In the genomic region with DNA sequence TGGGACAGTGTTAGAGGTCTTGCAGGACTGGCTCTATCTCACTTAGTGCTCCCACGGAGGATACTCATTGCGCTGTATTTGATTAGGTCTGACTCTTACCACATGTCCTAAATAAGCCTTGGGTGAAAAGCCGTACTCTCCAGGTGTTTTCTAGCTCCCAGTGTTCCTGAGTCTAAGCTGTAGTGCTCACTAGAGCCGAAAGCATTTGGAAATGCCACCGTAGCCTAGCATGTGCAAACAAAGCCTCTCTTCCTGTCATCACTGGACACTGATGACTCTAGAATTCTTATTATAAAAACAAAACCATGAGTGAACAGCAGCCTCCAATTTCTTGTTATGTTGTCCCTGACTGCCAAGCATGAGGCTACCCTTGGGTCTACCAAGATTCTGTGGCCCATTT, we compare ENCODE assay signal across 16 cellular contexts.
DNase-seq lines count a peak whose midpoint lies in the region; ATAC-seq, FAIRE-seq and TF ChIP-seq lines count a peak whose summit lies in the region.
"Had no signal": no experiment of that assay in that cellular context is flagged by ENCODE, and none has a peak within 500 bp of the region (broad histone marks: within the 10 kb centered on the region; RNA-seq: fewer than 3 reads in every experiment).

No MANE protein-coding gene starts in this region.

- TF ChIP-seq CTCF in bronchial epithelial cell (IDR thresholded peaks at IDR 0.05; ENCODE audit: insufficient read depth, low read length, severe bottlenecking) (no peak), cardiac muscle cell (IDR thresholded peaks at IDR 0.05; ENCODE audit: low read depth, low read length) (no peak)

- H3K27me3 ChIP-seq in bronchial epithelial cell (ENCODE audit: control insufficient read depth, insufficient read depth, low read length) (no peaks in the 10 kb centered on the region), cardiac muscle cell (no peaks in the 10 kb centered on the region)

- H3K27ac ChIP-seq in cardiac muscle cell: peak overlapping the region; percentile 53
- H3K27ac ChIP-seq: A549 had no signal

- no peak overlapping the region for H3K4me3 ChIP-seq in bronchial epithelial cell (ENCODE audit: low read depth, low read length)
- no peak overlapping the region for H3K4me3 ChIP-seq in cardiac muscle cell
- H3K4me3 ChIP-seq: A549, HAP-1 had no signal

- ATAC-seq in left ventricle myocardium superior (peak; percentile 42), GM21786 (IDR thresholded peaks at IDR 0.05; ENCODE audit: unreplicated experiment) (no peak), HG03571 (IDR thresholded peaks at IDR 0.05; ENCODE audit: unreplicated experiment) (no peak)
- no peak for ATAC-seq in stimulated activated naive CD8-positive, alpha-beta T cell treated with anti-CD3 and anti-CD28 coated beads, Interleukin-15, Interleukin-2, amounts not matched to agents 100 U/mL and 50 U/mL, for 24 hours
- ATAC-seq: A549, HepG2 had no signal

- H3K36me3 ChIP-seq in bronchial epithelial cell (ENCODE audit: control insufficient read depth, insufficient read depth, low read length) (peaks cover 1% of the 10 kb centered on the region), cardiac muscle cell (peaks cover 18% of the 10 kb centered on the region)
- H3K36me3 ChIP-seq: HAP-1 had no signal

- H3K4me1 ChIP-seq in cardiac muscle cell (ENCODE audit: low read depth): peaks cover 42% of the 10 kb centered on the region
- H3K4me1 ChIP-seq: A549, Caco-2, HAP-1 had no signal

- H3K9me3 ChIP-seq in cardiac muscle cell (ENCODE audit: low read depth): no peaks in the 10 kb centered on the region
- H3K9me3 ChIP-seq: A549, Caco-2, HAP-1 had no signal

- DNase-seq in bronchial epithelial cell (ENCODE audit: low read depth) (peak; percentile 13), cardiac muscle cell (ENCODE audit: low read depth in 1 of 2, low spot score in 1 of 2) (peak in 1 of 2 donors; percentile 23), left ventricle myocardium superior (no peak)
- DNase-seq in stimulated activated naive CD8-positive, alpha-beta T cell treated with anti-CD3 and anti-CD28 coated beads, Interleukin-15, Interleukin-2, amounts not matched to agents 100 U/mL and 50 U/mL, for 24 hours: no peak
- DNase-seq: Caco-2; CD8-positive, alpha-beta memory T cell; DND-41; GF-D8 had no signal

- intact Hi-C loops in left ventricle myocardium superior (cut with micrococcal nuclease): no loop called here

- no peak for FAIRE-seq in bronchial epithelial cell (lab: Jason Lieb, UNC)
- FAIRE-seq: A549, GM19239, H1, HepG2, HTR-8/SVneo had no signal
